ENCODE assay signal across 1 cellular context in genomic region chr15:96403071-96403470, GRCh38.
TF ChIP-seq lines count a peak whose summit lies in the region.

No MANE protein-coding gene starts in this region.

TF ChIP-seq in K562, 482 proteins besides CTCF, POLR2A, EP300 and RAD21 (continued from another document):
- TF ChIP-seq ETS2 (tag; IDR thresholded peaks at IDR 0.05; ENCODE audit: borderline replicate concordance, poor library complexity, severe bottlenecking): no peak
- TF ChIP-seq ZNF699 (CRISPR knock-in tag; IDR thresholded peaks at IDR 0.05; ENCODE audit: insufficient replicate concordance): no peak
- TF ChIP-seq BCL6 (CRISPR knock-in tag; IDR thresholded peaks at IDR 0.05): no peak
- TF ChIP-seq ZNF561 (CRISPR knock-in tag; conservative IDR thresholded peaks at IDR 0.05): no peak
- TF ChIP-seq EZH2 (IDR thresholded peaks at IDR 0.05; ENCODE audit: borderline replicate concordance, low read depth, low read length): no peak
- TF ChIP-seq TEAD1 (CRISPR knock-in tag; IDR thresholded peaks at IDR 0.05): no peak
TF ChIP-seq in K562: peak in this region for 0.
